In the genomic region with DNA sequence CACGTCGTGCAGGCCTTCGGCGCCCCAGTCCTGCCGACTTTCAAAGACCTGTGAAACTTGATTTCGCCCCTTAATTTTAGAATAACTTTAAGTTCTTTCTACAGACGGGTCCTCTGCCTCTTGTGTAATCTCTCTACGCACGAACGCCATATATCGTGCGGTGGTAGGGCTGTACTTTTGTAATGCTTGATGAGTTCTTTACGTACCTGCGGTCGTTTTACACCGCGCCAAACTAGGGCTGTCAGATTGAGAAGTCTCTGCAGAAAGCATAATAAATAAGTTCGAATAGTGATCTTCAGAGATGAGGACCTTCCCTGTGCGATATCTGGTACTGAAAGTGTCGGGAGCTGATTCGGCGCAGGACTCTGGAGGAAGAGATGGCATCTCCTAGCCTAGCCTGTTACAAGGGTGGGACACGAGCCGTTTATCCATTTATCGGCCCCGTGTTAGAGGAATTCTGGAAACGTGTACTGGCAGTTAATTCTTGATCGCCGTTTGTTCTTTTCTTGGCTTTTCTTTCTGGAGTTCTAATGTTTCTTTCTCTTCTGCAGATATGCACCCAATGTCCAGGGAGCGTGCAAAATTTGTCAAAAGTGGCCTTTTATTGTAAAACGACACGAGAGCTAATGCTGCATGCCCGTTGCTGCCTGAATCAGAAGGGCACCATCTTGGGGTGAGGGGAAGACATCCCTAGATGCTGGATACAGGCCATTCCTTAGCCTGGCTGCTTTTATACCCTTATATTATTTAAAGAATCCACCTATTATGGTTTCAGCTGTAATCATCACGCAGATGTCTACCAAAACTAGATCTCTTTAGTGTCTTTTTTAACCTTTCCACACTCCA, we compare ENCODE assay signal across 8 cellular contexts. TPM values are rescaled to one million over a fixed set of nuclear protein-coding genes. Genes with fewer than 3 reads are reported as not detected.
A peak's percentile ranks its signal among the peaks of the same experiment; 100 is the strongest.
DNase-seq lines count a peak whose midpoint lies in the region; ATAC-seq, FAIRE-seq and TF ChIP-seq lines count a peak whose summit lies in the region.

No MANE protein-coding gene starts in this region.

- intact Hi-C loops in breast epithelium (cut with DNase I; ENCODE audit: low total_unique reads) = no loop called here
- intact Hi-C loops in left colon (cut with DNase I, micrococcal nuclease) = no loop called here

- no peak for TF ChIP-seq RAD21 in A549 (conservative IDR thresholded peaks at IDR 0.05 in 1 of 2, IDR thresholded peaks at IDR 0.05 in 1 of 2)

- in situ Hi-C loops in SK-MEL-5 (cut with HindIII; ENCODE audit: low pct_unique_long_range_greater_than_20kb, low sequenced_read_pairs) = no loop called here

- TF ChIP-seq EP300 in A549 (IDR thresholded peaks at IDR 0.05) = no peak

- TF ChIP-seq POLR2A in A549 (IDR thresholded peaks at IDR 0.05; ENCODE audit: low read length) (peak; percentile 38; the same call in 1 of the 2 replicates), breast epithelium (IDR thresholded peaks at IDR 0.05) (no peak)

- H3K27me3 ChIP-seq in breast epithelium = no peaks in the 10 kb centered on the region

- DNase-seq in A549 (ENCODE audit: low read depth in 1 of 2, low spot score in 1 of 2) (peak; percentile 19 to 66), SK-MEL-5 (ENCODE audit: low read depth, low spot score) (peak; percentile 56), breast epithelium (ENCODE audit: low spot score in 2 of 2) (peak in 1 of 2 donors; percentile 23), left colon (no peak), stromal cell of bone marrow (ENCODE audit: low read depth) (peak; percentile 30)

- H3K9me3 ChIP-seq in A549 = no peaks in the 10 kb centered on the region
- H3K9me3 ChIP-seq in breast epithelium = no peaks in the 10 kb centered on the region

- no peaks in the 10 kb centered on the region for H3K36me3 ChIP-seq in breast epithelium

- H3K4me1 ChIP-seq in A549 (peaks cover 15% of the 10 kb centered on the region), breast epithelium (peaks cover 0 to 9% of the 10 kb centered on the region in 2 donors)

- H3K27ac ChIP-seq in A549 = peak overlapping the region; percentile 93 to 94
- peak overlapping the region; percentile 97 to 99 for H3K27ac ChIP-seq in breast epithelium

- 3% methylated on average over 34 of the region's 34 CpGs for whole genome bisulfite sequencing in A549 (ENCODE audit: missing lambda C conversion rate)

- peak; percentile 6; the same call in 1 of the 3 replicates for TF ChIP-seq CTCF in A549 (IDR thresholded peaks at IDR 0.05)
- TF ChIP-seq CTCF in GM12875 (IDR thresholded peaks at IDR 0.05; ENCODE audit: borderline replicate concordance, insufficient read depth, low read depth, low read length) = no peak
- no peak for TF ChIP-seq CTCF in breast epithelium (IDR thresholded peaks at IDR 0.05)

- FAIRE-seq in A549 (lab: Jason Lieb, UNC) = no peak

- H3K4me2 ChIP-seq in A549 = peak overlapping the region; percentile 86

- H3K4me3 ChIP-seq in A549 (peak overlapping the region; percentile 81), GM12875 (ENCODE audit: low read depth, low read length) (peak overlapping the region; percentile 85), breast epithelium (peak overlapping the region; percentile 76 to 89 (median 78))

- CTCF ChIA-PET in A549 (lab: Yijun Ruan, JAX) = interaction anchor here (0.8 to 2.4 kb wide), 4 partner anchors 9 to 116 kb away, joined by 3 to 9 read pairs (median 4); no protein-coding TSS in a partner anchor

- POLR2A ChIA-PET in A549 (lab: Yijun Ruan, JAX) = interaction anchor here (0.8 to 1.4 kb wide), 7 partner anchors 9 to 90 kb away, joined by 3 to 6 read pairs (median 3); a partner anchor contains a TSS

- ATAC-seq in A549 (peak; percentile 19 to 29), HG03520 (IDR thresholded peaks at IDR 0.05; ENCODE audit: unreplicated experiment) (peak; percentile 3), left colon (peak; percentile 28), HG03025 (IDR thresholded peaks at IDR 0.05; ENCODE audit: low FRiP score, unreplicated experiment) (no peak)

TF ChIP-seq in A549, 52 proteins besides CTCF, POLR2A, EP300 and RAD21:
- TF ChIP-seq KDM5A (IDR thresholded peaks at IDR 0.05) = peak; percentile 41; the same call in 1 of the 2 replicates
- peak; percentile 77 to 79 for TF ChIP-seq CEBPB (IDR thresholded peaks at IDR 0.05)
- no peak for TF ChIP-seq SREBF2 (IDR thresholded peaks at IDR 0.05)
- TF ChIP-seq JUNB (IDR thresholded peaks at IDR 0.05) = no peak

RNA-seq across cellular contexts. Expression of a gene that starts 0.8 kb away (rescaled TPM):
- polyA plus RNA-seq in A549 (2011; rRNA removed) (86.7 and 104 TPM in 2 replicates), A549 (2017; fragmentation: RNase III; extraction: RNeasy Plus Mini Kit Qiagen cat#74134 plus additional on column Dnase treatment) (77.2 to 86.6 TPM (median 82.7 TPM) in 3 replicates)
- polyA plus RNA-seq in A549 (2012; cell fraction: cytosol; rRNA removed) = 137 and 146 TPM in 2 replicates
- polyA plus RNA-seq in A549 (2012; cell fraction: nucleus; rRNA removed) = 401 and 438 TPM in 2 replicates
- polyA minus RNA-seq in A549 (2011; rRNA and poly(A)+ RNA removed) = 190 and 218 TPM in 2 replicates
- 87.1 and 89.2 TPM in 2 replicates for total RNA-seq in SK-MEL-5 (2014; rRNA removed; shearing (Covaris generic))
- polyA plus RNA-seq in SK-MEL-5 (2015; cell fraction: cytosol; rRNA removed) = 151 and 176 TPM in 2 replicates
- polyA plus RNA-seq in SK-MEL-5 (2015; cell fraction: nucleus; rRNA removed) = 663 and 816 TPM in 2 replicates
- total RNA-seq in breast epithelium (10 to 100 TPM; 43.4 to 86.2 (median 84.9) TPM), left colon (10 to 100 TPM; 20.6 to 30.5 TPM)

RNA-seq across cellular contexts. Expression of a gene that starts 1.0 kb away (rescaled TPM):
- polyA plus RNA-seq in A549 (2011; rRNA removed) (346 and 429 TPM in 2 replicates), A549 (2017; fragmentation: RNase III; extraction: RNeasy Plus Mini Kit Qiagen cat#74134 plus additional on column Dnase treatment) (166 to 176 TPM (median 172 TPM) in 3 replicates)
- 218 and 250 TPM in 2 replicates for polyA plus RNA-seq in A549 (2012; cell fraction: cytosol; rRNA removed)
- polyA plus RNA-seq in A549 (2012; cell fraction: nucleus; rRNA removed) = 161 and 276 TPM in 2 replicates
- 165 and 193 TPM in 2 replicates for polyA minus RNA-seq in A549 (2011; rRNA and poly(A)+ RNA removed)
- total RNA-seq in SK-MEL-5 (2014; rRNA removed; shearing (Covaris generic)) = 372 and 405 TPM in 2 replicates
- polyA plus RNA-seq in SK-MEL-5 (2015; cell fraction: cytosol; rRNA removed) = 342 and 527 TPM in 2 replicates
- polyA plus RNA-seq in SK-MEL-5 (2015; cell fraction: nucleus; rRNA removed) = 123 and 178 TPM in 2 replicates
- total RNA-seq in breast epithelium (100 to 1,000 TPM; 146 to 243 (median 177) TPM), left colon (10 to 100 TPM; 75.3 to 98.2 TPM)

RNA-seq across cellular contexts. Expression of a gene that starts 4.3 kb away (rescaled TPM):
- polyA plus RNA-seq in A549 (2011; rRNA removed) (50.5 and 61.8 TPM in 2 replicates), A549 (2017; fragmentation: RNase III; extraction: RNeasy Plus Mini Kit Qiagen cat#74134 plus additional on column Dnase treatment) (69.3 to 71.2 TPM (median 70.2 TPM) in 3 replicates)
- 94.4 and 103 TPM in 2 replicates for polyA plus RNA-seq in A549 (2012; cell fraction: cytosol; rRNA removed)
- 380 and 516 TPM in 2 replicates for polyA plus RNA-seq in A549 (2012; cell fraction: nucleus; rRNA removed)
- 356 and 439 TPM in 2 replicates for polyA minus RNA-seq in A549 (2011; rRNA and poly(A)+ RNA removed)
- total RNA-seq in SK-MEL-5 (2014; rRNA removed; shearing (Covaris generic)) = 37.0 and 38.3 TPM in 2 replicates
- polyA plus RNA-seq in SK-MEL-5 (2015; cell fraction: cytosol; rRNA removed) = 102 and 105 TPM in 2 replicates
- 200 and 235 TPM in 2 replicates for polyA plus RNA-seq in SK-MEL-5 (2015; cell fraction: nucleus; rRNA removed)
- total RNA-seq in breast epithelium (10 to 100 TPM; 15.5 to 33.4 (median 17.3) TPM), left colon (10 to 100 TPM; 13.9 to 23.7 TPM)

RNA-seq across cellular contexts. Expression of a gene that starts 50.0 kb away (rescaled TPM):
- 0.90 and 0.97 TPM in 2 replicates for polyA plus RNA-seq in A549 (2011; rRNA removed)
- 3.9 and 5.7 TPM in 2 replicates for polyA plus RNA-seq in A549 (2012; cell fraction: cytosol; rRNA removed)
- polyA plus RNA-seq in A549 (2012; cell fraction: nucleus; rRNA removed) = 8.7 TPM in 2 replicates
- 1.6 to 1.9 TPM (median 1.7 TPM) in 3 replicates for polyA plus RNA-seq in A549 (2017; fragmentation: RNase III; extraction: RNeasy Plus Mini Kit Qiagen cat#74134 plus additional on column Dnase treatment)
- 0.87 and 0.88 TPM in 2 replicates for polyA minus RNA-seq in A549 (2011; rRNA and poly(A)+ RNA removed)
- total RNA-seq in SK-MEL-5 (2014; rRNA removed; shearing (Covaris generic)) = 0.24 and 1.2 TPM in 2 replicates
- 4.3 and 4.9 TPM in 2 replicates for polyA plus RNA-seq in SK-MEL-5 (2015; cell fraction: cytosol; rRNA removed)
- 8.1 and 8.5 TPM in 2 replicates for polyA plus RNA-seq in SK-MEL-5 (2015; cell fraction: nucleus; rRNA removed)
- total RNA-seq in breast epithelium = under 1 TPM in 1 of 3 donors, not detected in 2; 0.33 TPM
- total RNA-seq in left colon = not detected

Comparison
In these comparisons a context has a peak if more than half of its experiments do, and no peak if none do; other contexts are left out.
1. DNase-seq: peak in A549 (2 of 2), SK-MEL-5 (single experiment) and stromal cell of bone marrow (single experiment); none in left colon (0 of 2).
2. Peak in every context shown above with its lines, with median percentiles within 50 percentile points of each other: H3K4me3 ChIP-seq.